ENCODE assay signal across 19 cellular contexts in genomic region chr1:241325441-241325840, GRCh38. TPM values are rescaled to one million over a fixed set of nuclear protein-coding genes. Genes with fewer than 3 reads are reported as not detected.
A peak's percentile ranks its signal among the peaks of the same experiment; 100 is the strongest.
DNase-seq lines count a peak whose midpoint lies in the region; ATAC-seq and TF ChIP-seq lines count a peak whose summit lies in the region.
"Had no signal": no experiment of that assay in that cellular context is flagged by ENCODE, and none has a peak within 500 bp of the region (broad histone marks: within the 10 kb centered on the region; RNA-seq: fewer than 3 reads in every experiment).

No MANE protein-coding gene starts in this region.

- no peak overlapping the region for H3K4me3 ChIP-seq in adrenal gland
- H3K4me3 ChIP-seq: A549; BLaER1 treated with 17β-estradiol and CSF1 and Interleukin-3, amounts not matched to agents 10 nM and 100 nM; GM12878 had no signal

- H3K36me3 ChIP-seq in adrenal gland (replicated peaks in 1 of 2) = no peaks in the 10 kb centered on the region
- H3K36me3 ChIP-seq: BLaER1 treated with 17β-estradiol and CSF1 and Interleukin-3, amounts not matched to agents 10 nM and 100 nM had no signal

- no peak for TF ChIP-seq CTCF in adrenal gland (IDR thresholded peaks at IDR 0.05)

- TF ChIP-seq POLR2A in adrenal gland (IDR thresholded peaks at IDR 0.05) = no peak

- DNase-seq in NCI-H1092 treated with DMSO at 0.1 percent for 48 hours (lab: John Stamatoyannopoulos, UW) (peak; percentile 58), NCI-H1092 (lab: John Stamatoyannopoulos, UW) (no peak), G401 (ENCODE audit: low spot score) (peak; percentile 93), cerebellar cortex (ENCODE audit: low spot score) (peak; percentile 92), cerebellum (ENCODE audit: low spot score) (peak; percentile 77), adrenal gland (no peak)
- DNase-seq: AML-193; Caco-2; Calu3; CD4-positive, alpha-beta T cell; CD8-positive, alpha-beta T cell; DMS79 treated with DMSO at 0.1 percent for 48 hours; GDM1 had no signal

- 71 to 82% (median 78%) methylated on average over 2 of the region's 2 CpGs for WGBS in adrenal gland, 4 donors

- no peaks in the 10 kb centered on the region for H3K4me1 ChIP-seq in adrenal gland (replicated peaks in 1 of 2)
- H3K4me1 ChIP-seq: A549, Caco-2 had no signal

- in situ Hi-C loops in G401 (cut with HindIII; ENCODE audit: low sequenced_read_pairs) = no loop called here

- no peak overlapping the region for H3K27ac ChIP-seq in adrenal gland
- H3K27ac ChIP-seq: 22Rv1; A549; BLaER1 treated with 17β-estradiol and CSF1 and Interleukin-3, amounts not matched to agents 10 nM and 100 nM; C4-2B had no signal

- no peak for ATAC-seq in HG02885 (IDR thresholded peaks at IDR 0.05; ENCODE audit: poor library complexity, unreplicated experiment)
- ATAC-seq: A549; CD8-positive, alpha-beta T cell; GM12878 had no signal

- no peaks in the 10 kb centered on the region for H3K9me3 ChIP-seq in adrenal gland (replicated peaks in 1 of 3)
- H3K9me3 ChIP-seq: A549; BLaER1 treated with 17β-estradiol and CSF1 and Interleukin-3, amounts not matched to agents 10 nM and 100 nM; Caco-2 had no signal

- intact Hi-C loops in adrenal gland (cut with DNase I) = no loop called here

- H3K27me3 ChIP-seq in adrenal gland = no peaks in the 10 kb centered on the region
- H3K27me3 ChIP-seq: BLaER1 treated with 17β-estradiol and CSF1 and Interleukin-3, amounts not matched to agents 10 nM and 100 nM had no signal

RNA-seq across cellular contexts. Expression of gene RGS7, which starts 31.6 kb away (rescaled TPM):
- not detected in 2 replicates for total RNA-seq in G401 (2014; rRNA removed; shearing (Covaris generic))
- total RNA-seq in cerebellum (12.5 TPM), adrenal gland (1 to 10 TPM; 1.1 to 6.1 (median 3.9) TPM)
- polyA plus RNA-seq in adrenal gland = 1 to 10 TPM; 2.5 to 5.6 (median 3.4) TPM
- total RNA-seq: Caco-2; CD4-positive, alpha-beta T cell; CD8-positive, alpha-beta T cell; GM12878 had no signal
- polyA plus RNA-seq: GM12878 had no signal

Comparison
In these comparisons a context has a peak if more than half of its experiments do, and no peak if none do; other contexts are left out.
1. DNase-seq: peak in NCI-H1092 treated with DMSO at 0.1 percent for 48 hours (single experiment), G401 (single experiment), cerebellar cortex (single experiment) and cerebellum (single experiment); none in NCI-H1092 (single experiment) and adrenal gland (0 of 7).